In genomic region chr16:14628806-14629611, GRCh38 we compare ENCODE assay signal across 8 cellular contexts. TPM values are rescaled to one million over a fixed set of nuclear protein-coding genes. Genes with fewer than 3 reads are reported as not detected.
DNase-seq lines count a peak whose midpoint lies in the region; ATAC-seq and TF ChIP-seq lines count a peak whose summit lies in the region.

No MANE protein-coding gene starts in this region.

- no peak overlapping the region; the same call in 1 of the 2 replicates for H2BK120ac ChIP-seq in IMR-90 (ENCODE audit: low read depth, low read length)

- H3K9ac ChIP-seq in BLaER1 treated with 17β-estradiol and CSF1 and Interleukin-3, amounts not matched to agents 10 nM and 100 nM, result peak overlapping the region; percentile 91 to 98 (median 96)
- H3K9ac ChIP-seq in IMR-90 (ENCODE audit: low read depth, low read length), result peak overlapping the region; percentile 86
- peak overlapping the region; percentile 90 for H3K9ac ChIP-seq in muscle layer of colon (ENCODE audit: low read length)

- no peak overlapping the region for H2BK5ac ChIP-seq in IMR-90 (ENCODE audit: low read depth, low read length, poor library complexity, severe bottlenecking)

- H3K27me3 Mint-ChIP-seq in MCF 10A (ENCODE audit: insufficient read depth, unreplicated experiment), result no peaks in the 10 kb centered on the region

- in situ Hi-C loops in IMR-90 (cut with MboI; ENCODE audit: low sequenced_read_pairs), result loop anchor here (25.0 kb wide), 1 partner anchor 333 kb away; no protein-coding TSS in a partner anchor

- BruUV-seq in IMR-90 (replicated peaks; lab: Mats Ljungman, UMichigan) (TSS peak; percentile 16), MCF 10A (replicated peaks; lab: Mats Ljungman, UMichigan) (TSS peak; percentile 18)

- H3K27me3 ChIP-seq in BLaER1 treated with 17β-estradiol and CSF1 and Interleukin-3, amounts not matched to agents 10 nM and 100 nM, result no peaks in the 10 kb centered on the region
- H3K27me3 ChIP-seq in IMR-90 (ENCODE audit: control insufficient read depth, insufficient read depth, low read length) (no peaks in the 10 kb centered on the region), muscle layer of colon (ENCODE audit: control insufficient read depth in 1 of 2, insufficient read depth in 2 of 2, low read length in 2 of 2) (no peaks in the 10 kb centered on the region)

- peak overlapping the region; percentile 77 for H3K27ac Mint-ChIP-seq in MCF 10A (ENCODE audit: low read depth, unreplicated experiment)

- H4K20me1 ChIP-seq in BLaER1 treated with 17β-estradiol and CSF1 and Interleukin-3, amounts not matched to agents 10 nM and 100 nM, result peaks cover 0 to 6% (median 2%) of the 10 kb centered on the region in 11 experiments; a peak in 11 of 22 replicates
- H4K20me1 ChIP-seq in IMR-90 (ENCODE audit: insufficient read depth, low read length), result peaks cover 3% of the 10 kb centered on the region; the same call in 1 of the 2 replicates

- dilution Hi-C loops in IMR-90 (cut with HindIII; ENCODE audit: low sequenced_read_pairs, unreplicated experiment), result no loop called here

- no peaks in the 10 kb centered on the region for H3K9me3 ChIP-seq in BLaER1 treated with 17β-estradiol and CSF1 and Interleukin-3, amounts not matched to agents 10 nM and 100 nM (replicated peaks in 1 of 11)
- no peaks in the 10 kb centered on the region for H3K9me3 ChIP-seq in IMR-90 (ENCODE audit: control insufficient read depth, insufficient read depth, low read length)
- no peaks in the 10 kb centered on the region for H3K9me3 ChIP-seq in muscle layer of colon (ENCODE audit: low read length)

- H2BK15ac ChIP-seq in IMR-90 (ENCODE audit: low read depth, low read length), result no peak overlapping the region

- H3K18ac ChIP-seq in IMR-90 (ENCODE audit: low read depth, low read length), result no peak overlapping the region

- no peaks in the 10 kb centered on the region; the same call in 1 of the 2 replicates for H3K9me1 ChIP-seq in IMR-90 (ENCODE audit: insufficient read depth, low read length)

- H4K5ac ChIP-seq in IMR-90 (ENCODE audit: low read depth, low read length), result peak overlapping the region; percentile 42

- POLR2A ChIA-PET in IMR-90 (lab: Charles Lee; ENCODE audit: unreplicated experiment), result no interaction called here
- POLR2A ChIA-PET in MCF 10A (lab: Yijun Ruan, JAX), result interaction anchor here (0.7 to 2.2 kb wide), 6 partner anchors 9 to 66 kb away, joined by 3 to 8 read pairs (median 6); no protein-coding TSS in a partner anchor

- H4K8ac ChIP-seq in IMR-90 (ENCODE audit: low read depth in 2 of 2, low read length in 2 of 2), result peak overlapping the region; percentile 86 to 92

- 95% methylated on average over 2 of the region's 12 CpGs; no CpG with 5 or more reads in 1 of the 2 experiments for WGBS in IMR-90 (ENCODE audit: extremely low coverage in 2 of 2, insufficient read length in 1 of 2), 2 experiments

- intact Hi-C loops in IMR-90 (cut with micrococcal nuclease), result no loop called here
- intact Hi-C loops in MCF 10A (cut with micrococcal nuclease), result no loop called here

- peak overlapping the region; percentile 86 for H3K14ac ChIP-seq in IMR-90 (replicated peaks; ENCODE audit: low read depth, low read length)

- peak overlapping the region; percentile 88 to 99 (median 92) for H3K4me2 ChIP-seq in BLaER1 treated with 17β-estradiol and CSF1 and Interleukin-3, amounts not matched to agents 10 nM and 100 nM
- H3K4me2 ChIP-seq in IMR-90 (ENCODE audit: low read depth, low read length), result peak overlapping the region; percentile 99

- H3K4me1 ChIP-seq in BLaER1 treated with 17β-estradiol and CSF1 and Interleukin-3, amounts not matched to agents 10 nM and 100 nM, result peaks cover 32 to 46% (median 38%) of the 10 kb centered on the region in 10 experiments
- H3K4me1 ChIP-seq in IMR-90 (ENCODE audit: control insufficient read depth, insufficient read depth, low read length), result peaks cover 6% of the 10 kb centered on the region
- peaks cover 17% of the 10 kb centered on the region for H3K4me1 ChIP-seq in muscle layer of colon (ENCODE audit: insufficient read depth, low read length)

- CTCF ChIA-PET in IMR-90 (lab: Yijun Ruan, JAX), result no interaction called here
- CTCF ChIA-PET in MCF 10A (lab: Yijun Ruan, JAX), result interaction anchor here (0.5 to 0.6 kb wide), 2 partner anchors 210 to 329 kb away, joined by 3 read pairs; no protein-coding TSS in a partner anchor

- TF ChIP-seq CTCF in IMR-90 (conservative IDR thresholded peaks at IDR 0.05; ENCODE audit: low read depth, low read length) (no peak), MCF 10A (IDR thresholded peaks at IDR 0.05; ENCODE audit: unreplicated experiment) (no peak)

- H3K56ac ChIP-seq in IMR-90 (ENCODE audit: extremely low read depth, insufficient read depth, low read length), result peak overlapping the region; percentile 72; the same call in 1 of the 2 replicates

- no peak for DNase-seq in IMR-90
- DNase-seq in MCF 10A (ENCODE audit: unreplicated experiment), result no peak
- DNase-seq in cortex of kidney (lab: John Stamatoyannopoulos, UW), result no peak
- no peak for DNase-seq in iPS-NIHi11 (ENCODE audit: low spot score)
- DNase-seq in AG08396 (ENCODE audit: low spot score), result no peak

- peaks cover 38 to 44% (median 41%) of the 10 kb centered on the region in 11 experiments for H3K36me3 ChIP-seq in BLaER1 treated with 17β-estradiol and CSF1 and Interleukin-3, amounts not matched to agents 10 nM and 100 nM
- H3K36me3 ChIP-seq in IMR-90 (ENCODE audit: control insufficient read depth, insufficient read depth, low read length), result peaks cover 9% of the 10 kb centered on the region
- H3K36me3 ChIP-seq in muscle layer of colon (ENCODE audit: insufficient read depth, low read length), result peaks cover 19% of the 10 kb centered on the region

- ATAC-seq in IMR-90 (ENCODE audit: low read depth) (no peak), GM21576 (IDR thresholded peaks at IDR 0.05; ENCODE audit: unreplicated experiment) (no peak)

- TF ChIP-seq POLR2A in IMR-90 (IDR thresholded peaks at IDR 0.05; ENCODE audit: low read depth, low read length), result no peak

- no peak for TF ChIP-seq RAD21 in IMR-90 (IDR thresholded peaks at IDR 0.05; ENCODE audit: low read length)

- peak overlapping the region; percentile 94 for H2AFZ ChIP-seq in IMR-90 (replicated peaks; ENCODE audit: low read length, poor library complexity)

- H3K4ac ChIP-seq in IMR-90 (ENCODE audit: low read depth, low read length), result peak overlapping the region; percentile 84

- peaks cover 7% of the 10 kb centered on the region for H3K9me3 Mint-ChIP-seq in MCF 10A (ENCODE audit: unreplicated experiment)

- H3K4me3 ChIP-seq in BLaER1 treated with 17β-estradiol and CSF1 and Interleukin-3, amounts not matched to agents 10 nM and 100 nM, result peak overlapping the region; percentile 83 to 94 (median 91)
- H3K4me3 ChIP-seq in IMR-90 (ENCODE audit: insufficient read depth, low read depth, low read length) (peak overlapping the region; percentile 73), muscle layer of colon (ENCODE audit: low read depth in 1 of 2, low read length in 2 of 2) (peak overlapping the region; percentile 66 to 90)

- H3K36me3 Mint-ChIP-seq in MCF 10A (ENCODE audit: insufficient read depth, unreplicated experiment), result peaks cover 43% of the 10 kb centered on the region

- peak overlapping the region; percentile 79 for H2AK5ac ChIP-seq in IMR-90 (ENCODE audit: low read depth, low read length)

- peak overlapping the region; percentile 89 for H3K23ac ChIP-seq in IMR-90 (ENCODE audit: low read depth, low read length)

- H2BK20ac ChIP-seq in IMR-90 (ENCODE audit: low read depth, low read length), result no peak overlapping the region

- H4K91ac ChIP-seq in IMR-90 (ENCODE audit: insufficient read depth, low read depth, low read length), result peak overlapping the region; percentile 53; the same call in 1 of the 2 replicates

- H3K79me1 ChIP-seq in IMR-90 (ENCODE audit: low read depth in 1 of 2, low read length in 2 of 2), result peaks cover 14 to 33% of the 10 kb centered on the region in 2 experiments

- H3K4me3 Mint-ChIP-seq in MCF 10A (ENCODE audit: unreplicated experiment), result peak overlapping the region; percentile 90

- H3K27ac ChIP-seq in BLaER1 treated with 17β-estradiol and CSF1 and Interleukin-3, amounts not matched to agents 10 nM and 100 nM, result peak overlapping the region; percentile 92 to 99 (median 98)
- peak overlapping the region; percentile 81 for H3K27ac ChIP-seq in IMR-90 (ENCODE audit: insufficient read depth, low read length)
- peak overlapping the region; percentile 94 for H3K27ac ChIP-seq in muscle layer of colon (ENCODE audit: low read depth, low read length)

- peak overlapping the region; percentile 96 for H2AK9ac ChIP-seq in IMR-90 (replicated peaks; ENCODE audit: low read depth, low read length, poor library complexity)

- H3K4me1 Mint-ChIP-seq in MCF 10A (ENCODE audit: insufficient read depth, unreplicated experiment), result peaks cover 6% of the 10 kb centered on the region

TF ChIP-seq in IMR-90, 13 proteins besides CTCF, POLR2A, EP300 and RAD21 (continues in another document):
- no peak for TF ChIP-seq SMC3 (IDR thresholded peaks at IDR 0.05; ENCODE audit: low read depth, low read length)
- no peak for TF ChIP-seq MAZ (IDR thresholded peaks at IDR 0.05; ENCODE audit: borderline replicate concordance, low read depth, low read length)
- no peak for TF ChIP-seq RFX5 (IDR thresholded peaks at IDR 0.05; ENCODE audit: low read depth, low read length)
- TF ChIP-seq NFE2L2 (IDR thresholded peaks at IDR 0.05; ENCODE audit: low read depth, low read length), result no peak
- TF ChIP-seq CHD1 (IDR thresholded peaks at IDR 0.05; ENCODE audit: low read depth, low read length), result no peak
- TF ChIP-seq BHLHE40 (IDR thresholded peaks at IDR 0.05; ENCODE audit: low read depth, low read length), result no peak
- no peak for TF ChIP-seq MXI1 (IDR thresholded peaks at IDR 0.05; ENCODE audit: borderline replicate concordance, low read depth, low read length)
- TF ChIP-seq ELK1 (IDR thresholded peaks at IDR 0.05; ENCODE audit: borderline replicate concordance, low read depth, low read length), result no peak

RNA-seq across cellular contexts. Expression of gene PARN, which starts 1.1 kb away (rescaled TPM):
- total RNA-seq in IMR-90 (2012; rRNA removed) (25.1 and 31.1 TPM in 2 replicates), MCF 10A (2022) (33.4 and 35.0 TPM in 2 replicates)
- polyA plus RNA-seq in IMR-90 (2012; rRNA removed), result 18.9 and 24.6 TPM in 2 replicates
- polyA plus RNA-seq in IMR-90 (2012; cell fraction: cytosol; rRNA removed), result 5.3 and 25.1 TPM in 2 replicates
- 3.8 and 26.7 TPM in 2 replicates for polyA plus RNA-seq in IMR-90 (2012; cell fraction: nucleus; rRNA removed; ENCODE audit: low replicate concordance)

RNA-seq across cellular contexts. Expression of gene BFAR, which starts 3.7 kb away (rescaled TPM):
- total RNA-seq in IMR-90 (2012; rRNA removed) (51.7 and 56.5 TPM in 2 replicates), MCF 10A (2022) (51.4 and 57.0 TPM in 2 replicates)
- 39.4 and 46.6 TPM in 2 replicates for polyA plus RNA-seq in IMR-90 (2012; rRNA removed)
- 15.6 and 18.2 TPM in 2 replicates for polyA plus RNA-seq in IMR-90 (2012; cell fraction: cytosol; rRNA removed)
- 9.3 and 24.8 TPM in 2 replicates for polyA plus RNA-seq in IMR-90 (2012; cell fraction: nucleus; rRNA removed; ENCODE audit: low replicate concordance)
